18 cellular contexts compared by ENCODE assay signal in the genomic region with DNA sequence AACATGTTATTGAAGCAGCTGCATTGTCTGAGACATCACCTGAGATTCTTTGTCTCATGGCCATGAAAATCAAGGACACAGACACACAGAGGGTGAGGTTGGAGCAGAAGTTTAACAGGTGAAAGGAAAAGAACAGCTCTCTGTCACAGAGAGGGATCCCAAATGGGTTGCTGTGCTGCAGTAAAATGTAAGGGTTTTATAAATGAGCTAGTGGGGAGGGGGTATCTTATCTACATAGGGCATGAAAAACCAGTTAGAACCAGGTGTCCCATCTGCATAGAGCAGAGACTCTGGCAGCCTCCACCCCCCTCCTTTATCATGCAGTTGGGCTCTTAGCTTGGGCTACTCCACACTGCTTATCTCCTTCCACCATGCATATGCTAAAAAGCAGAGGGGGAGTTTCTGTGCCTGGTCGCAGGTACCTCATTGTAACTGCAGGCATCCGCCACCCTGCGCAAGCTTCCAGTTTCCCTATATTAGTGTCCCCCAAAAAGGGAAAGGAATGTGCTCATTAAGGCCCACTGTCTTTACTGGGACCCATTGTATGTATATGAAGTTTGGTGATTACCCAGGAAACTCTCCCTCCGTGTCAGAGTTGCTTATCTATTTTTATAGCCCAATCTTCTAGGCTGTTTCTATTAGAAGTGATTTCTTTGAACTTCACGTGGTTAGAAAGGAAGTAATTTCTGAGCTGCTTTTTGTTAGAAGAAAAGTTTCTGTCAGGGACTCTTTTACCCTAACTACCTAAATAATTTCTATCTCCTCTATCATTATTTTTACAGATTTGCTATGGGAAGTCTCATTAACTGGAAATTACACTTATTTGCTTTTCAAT. TPM values are rescaled to one million over a fixed set of nuclear protein-coding genes. Genes with fewer than 3 reads are reported as not detected.
A peak's percentile ranks its signal among the peaks of the same experiment; 100 is the strongest.
DNase-seq lines count a peak whose midpoint lies in the region; ATAC-seq and TF ChIP-seq lines count a peak whose summit lies in the region.
"Had no signal": no experiment of that assay in that cellular context is flagged by ENCODE, and none has a peak within 500 bp of the region (broad histone marks: within the 10 kb centered on the region; RNA-seq: fewer than 3 reads in every experiment).

No MANE protein-coding gene starts in this region.

- H3K27ac ChIP-seq in CD8-positive, alpha-beta memory T cell (ENCODE audit: low read depth, low read length): peak overlapping the region; percentile 17
- H3K27ac ChIP-seq in dorsolateral prefrontal cortex (no peak overlapping the region), left lung (no peak overlapping the region)
- H3K27ac ChIP-seq: thoracic aorta had no signal

- H3K4me3 ChIP-seq in CD8-positive, alpha-beta memory T cell (ENCODE audit: low read length): no peak overlapping the region
- H3K4me3 ChIP-seq in dorsolateral prefrontal cortex: no peak overlapping the region
- H3K4me3 ChIP-seq in left lung: no peak overlapping the region
- H3K4me3 ChIP-seq: thoracic aorta had no signal

- H3K4me3 Mint-ChIP-seq in CD8-positive, alpha-beta memory T cell: peak overlapping the region in 3 of 7 donors; percentile 17 to 41 (median 33)
- H3K4me3 Mint-ChIP-seq in activated CD4-positive, alpha-beta memory T cell treated with anti-CD3 and anti-CD28 coated beads, Interleukin-2, amount 10 ng/mL, durations not matched to agents 7 days and 5 days: no peak overlapping the region
- H3K4me3 Mint-ChIP-seq: activated CD8-positive, alpha-beta memory T cell treated with anti-CD3 and anti-CD28 coated beads, Interleukin-2, amount 10 ng/mL, durations not matched to agents 7 days and 5 days had no signal

- no peaks in the 10 kb centered on the region for H3K27me3 ChIP-seq in CD8-positive, alpha-beta memory T cell (ENCODE audit: insufficient read depth, low read length, poor library complexity, severe bottlenecking)
- H3K27me3 ChIP-seq in dorsolateral prefrontal cortex (peaks cover 0 to 3% (median 0%) of the 10 kb centered on the region in 45 donors), left lung (no peaks in the 10 kb centered on the region)

- TF ChIP-seq POLR2A in erythroblast (IDR thresholded peaks at IDR 0.05; ENCODE audit: low read length): peak; percentile 63

- TF ChIP-seq CTCF in dorsolateral prefrontal cortex (IDR thresholded peaks at IDR 0.05 in 54 of 56, conservative IDR thresholded peaks at IDR 0.05 in 2 of 56; ENCODE audit: low read depth in 1 of 56, partially characterized antibody in 56 of 56) (no peak), left lung (IDR thresholded peaks at IDR 0.05) (no peak)

- ATAC-seq in left lung: no peak
- ATAC-seq: activated CD8-positive, alpha-beta memory T cell treated with anti-CD3 and anti-CD28 coated beads, Interleukin-2, amount 10 ng/mL, durations not matched to agents 7 days and 5 days; left ventricle myocardium superior; PC-3 had no signal

- DNase-seq in CD8-positive, alpha-beta memory T cell: no peak
- DNase-seq in HUDEP-2 (lab: John Stamatoyannopoulos, UW; ENCODE audit: unreplicated experiment in 76 of 76): peak in 74 of 76 experiments; percentile 26 to 96 (median 84)
- no peak for DNase-seq in activated CD4-positive, alpha-beta memory T cell treated with anti-CD3 and anti-CD28 coated beads, Interleukin-2, amount 10 ng/mL, durations not matched to agents 7 days and 5 days
- peak; percentile 84 to 96 for DNase-seq in erythroblast (lab: John Stamatoyannopoulos, UW)
- DNase-seq in dorsolateral prefrontal cortex: no peak
- no peak for DNase-seq in NCI-H2227 treated with DMSO at 0.1 percent for 48 hours (lab: John Stamatoyannopoulos, UW)
- DNase-seq in left lung: no peak
- DNase-seq: activated CD8-positive, alpha-beta memory T cell treated with anti-CD3 and anti-CD28 coated beads, Interleukin-2, amount 10 ng/mL, durations not matched to agents 7 days and 5 days; AML-193; effector CD4-positive, alpha-beta T cell; GOT3; hypothalamus; left ventricle myocardium superior; NCI-H2081 treated with DMSO at 0.1 percent for 48 hours; NCI-H524 treated with DMSO at 0.1 percent for 48 hours; PC-3; stimulated activated CD4-positive, alpha-beta T cell treated with anti-CD3 and anti-CD28 coated beads, Interleukin-4, amount 100 ng/mL, for 24 hours had no signal

- POLR2A ChIA-PET in CD8-positive, alpha-beta memory T cell (lab: Charles Lee): interaction anchor here (1.0 kb wide), 1 partner anchor 8 kb away, joined by 3 read pairs; no protein-coding TSS in a partner anchor
- POLR2A ChIA-PET in activated CD4-positive, alpha-beta memory T cell treated with anti-CD3 and anti-CD28 coated beads, Interleukin-2, amount 10 ng/mL, durations not matched to agents 7 days and 5 days (lab: Charles Lee): interaction anchor here (1.2 to 2.2 kb wide), 5 partner anchors 12 to 45 kb away, joined by 3 to 15 read pairs (median 4); partner anchors contain the start of gene TRMT10C

- H3K9me3 ChIP-seq in CD8-positive, alpha-beta memory T cell (ENCODE audit: low read length): no peaks in the 10 kb centered on the region
- peaks cover 0 to 6% of the 10 kb centered on the region in 2 donors for H3K9me3 ChIP-seq in left lung
- H3K9me3 ChIP-seq: thoracic aorta had no signal

- peaks cover 21 to 34% (median 32%) of the 10 kb centered on the region in 3 donors for H3K4me1 Mint-ChIP-seq in CD8-positive, alpha-beta memory T cell
- peaks cover 30% of the 10 kb centered on the region for H3K4me1 Mint-ChIP-seq in activated CD4-positive, alpha-beta memory T cell treated with anti-CD3 and anti-CD28 coated beads, Interleukin-2, amount 10 ng/mL, durations not matched to agents 7 days and 5 days

- peaks cover 0 to under 1% (median 0%) of the 10 kb centered on the region in 3 donors for H3K36me3 Mint-ChIP-seq in CD8-positive, alpha-beta memory T cell
- peaks cover 8% of the 10 kb centered on the region for H3K36me3 Mint-ChIP-seq in activated CD4-positive, alpha-beta memory T cell treated with anti-CD3 and anti-CD28 coated beads, Interleukin-2, amount 10 ng/mL, durations not matched to agents 7 days and 5 days (ENCODE audit: low read depth)

- peaks cover 33% of the 10 kb centered on the region for H3K4me1 ChIP-seq in CD8-positive, alpha-beta memory T cell (ENCODE audit: insufficient read depth, low read length)
- H3K4me1 ChIP-seq in left lung: no peaks in the 10 kb centered on the region

- intact Hi-C loops in dorsolateral prefrontal cortex (cut with DNase I): no loop called here
- intact Hi-C loops in left lung (cut with DNase I): no loop called here

- no peaks in the 10 kb centered on the region for H3K36me3 ChIP-seq in CD8-positive, alpha-beta memory T cell (ENCODE audit: insufficient read depth, low read length)
- no peaks in the 10 kb centered on the region for H3K36me3 ChIP-seq in left lung
- H3K36me3 ChIP-seq: thoracic aorta had no signal

- H3K9me3 Mint-ChIP-seq in CD8-positive, alpha-beta memory T cell: no peaks in the 10 kb centered on the region
- H3K9me3 Mint-ChIP-seq in activated CD4-positive, alpha-beta memory T cell treated with anti-CD3 and anti-CD28 coated beads, Interleukin-2, amount 10 ng/mL, durations not matched to agents 7 days and 5 days: peaks cover 11% of the 10 kb centered on the region

- H3K27me3 Mint-ChIP-seq in CD8-positive, alpha-beta memory T cell: no peaks in the 10 kb centered on the region
- no peaks in the 10 kb centered on the region for H3K27me3 Mint-ChIP-seq in activated CD4-positive, alpha-beta memory T cell treated with anti-CD3 and anti-CD28 coated beads, Interleukin-2, amount 10 ng/mL, durations not matched to agents 7 days and 5 days
- H3K27me3 Mint-ChIP-seq: activated CD8-positive, alpha-beta memory T cell treated with anti-CD3 and anti-CD28 coated beads, Interleukin-2, amount 10 ng/mL, durations not matched to agents 7 days and 5 days had no signal

- CTCF ChIA-PET in CD8-positive, alpha-beta memory T cell (lab: Charles Lee): interaction anchor here (1.5 to 1.8 kb wide), 2 partner anchors 9 to 12 kb away, joined by 6 to 8 read pairs; no protein-coding TSS in a partner anchor
- CTCF ChIA-PET in activated CD4-positive, alpha-beta memory T cell treated with anti-CD3 and anti-CD28 coated beads, Interleukin-2, amount 10 ng/mL, durations not matched to agents 7 days and 5 days (lab: Charles Lee): no interaction called here

- peak overlapping the region in 7 of 8 donors; percentile 62 to 86 (median 79) for H3K27ac Mint-ChIP-seq in CD8-positive, alpha-beta memory T cell
- peak overlapping the region; percentile 41 for H3K27ac Mint-ChIP-seq in activated CD4-positive, alpha-beta memory T cell treated with anti-CD3 and anti-CD28 coated beads, Interleukin-2, amount 10 ng/mL, durations not matched to agents 7 days and 5 days
- H3K27ac Mint-ChIP-seq: activated CD8-positive, alpha-beta memory T cell treated with anti-CD3 and anti-CD28 coated beads, Interleukin-2, amount 10 ng/mL, durations not matched to agents 7 days and 5 days had no signal

RNA-seq across cellular contexts. Expression of gene SENP7, which starts 17.4 kb away (rescaled TPM):
- total RNA-seq in CD8-positive, alpha-beta memory T cell: 10 to 100 TPM; 11.1 to 13.2 TPM
- polyA plus RNA-seq in CD8-positive, alpha-beta memory T cell: 8.3 TPM
- total RNA-seq in activated CD4-positive, alpha-beta memory T cell treated with anti-CD3 and anti-CD28 coated beads, Interleukin-2, amount 10 ng/mL, durations not matched to agents 7 days and 5 days: 10 to 100 TPM; 28.3 to 30.5 TPM
- total RNA-seq in dorsolateral prefrontal cortex: 10 to 100 TPM; 16.3 to 38.9 (median 28.5) TPM
- total RNA-seq in left lung: 10 to 100 TPM; 13.2 to 15.8 TPM

RNA-seq across cellular contexts. Expression of gene TRMT10C, which starts 31.2 kb away (rescaled TPM):
- 10 to 100 TPM; 57.4 to 59.3 TPM for total RNA-seq in CD8-positive, alpha-beta memory T cell
- polyA plus RNA-seq in CD8-positive, alpha-beta memory T cell: 37.3 TPM
- total RNA-seq in activated CD4-positive, alpha-beta memory T cell treated with anti-CD3 and anti-CD28 coated beads, Interleukin-2, amount 10 ng/mL, durations not matched to agents 7 days and 5 days: 10 to 100 TPM; 21.4 to 22.7 TPM
- total RNA-seq in dorsolateral prefrontal cortex (10 to 100 TPM in 119 of 120 experiments, 1 to 10 TPM in 1; 8.7 to 26.3 (median 18.7) TPM), left lung (10 to 100 TPM; 12.3 to 18.2 TPM)

RNA-seq across cellular contexts. Expression of gene PCNP, which starts 43.5 kb away (rescaled TPM):
- 100 to 1,000 TPM; 205 to 216 TPM for total RNA-seq in CD8-positive, alpha-beta memory T cell
- polyA plus RNA-seq in CD8-positive, alpha-beta memory T cell: 124 TPM
- 100 to 1,000 TPM; 163 to 172 TPM for total RNA-seq in activated CD4-positive, alpha-beta memory T cell treated with anti-CD3 and anti-CD28 coated beads, Interleukin-2, amount 10 ng/mL, durations not matched to agents 7 days and 5 days
- total RNA-seq in dorsolateral prefrontal cortex: 100 to 1,000 TPM; 121 to 220 (median 176) TPM
- 100 to 1,000 TPM; 137 to 142 TPM for total RNA-seq in left lung

Comparison
In these comparisons a context has a peak if more than half of its experiments do, and no peak if none do; other contexts are left out.
1. DNase-seq: peak in HUDEP-2 (74 of 76) and erythroblast (2 of 2); none in CD8-positive, alpha-beta memory T cell (0 of 5), activated CD4-positive, alpha-beta memory T cell treated with anti-CD3 and anti-CD28 coated beads, Interleukin-2, amount 10 ng/mL, durations not matched to agents 7 days and 5 days (single experiment), dorsolateral prefrontal cortex (0 of 10), NCI-H2227 treated with DMSO at 0.1 percent for 48 hours (single experiment) and left lung (0 of 2).